In genomic region chr2:215920244-215921100, GRCh38 we compare ENCODE assay signal across 7 cellular contexts.
DNase-seq lines count a peak whose midpoint lies in the region; ATAC-seq, FAIRE-seq and TF ChIP-seq lines count a peak whose summit lies in the region.

No MANE protein-coding gene starts in this region.

- no peak overlapping the region for H3K27ac Mint-ChIP-seq in activated naive CD8-positive, alpha-beta T cell treated with anti-CD3 and anti-CD28 coated beads for 36 hours

- no peak overlapping the region for H3K4me3 Mint-ChIP-seq in activated naive CD8-positive, alpha-beta T cell treated with anti-CD3 and anti-CD28 coated beads for 36 hours

- H3K9me2 ChIP-seq in HCT116 (ENCODE audit: insufficient read depth): no peaks in the 10 kb centered on the region

- TF ChIP-seq CTCF in HCT116 (IDR thresholded peaks at IDR 0.05 in 2 of 3, conservative IDR thresholded peaks at IDR 0.05 in 1 of 3; ENCODE audit: borderline replicate concordance in 1 of 3, insufficient read depth in 1 of 3, low read depth in 2 of 3, low read length in 2 of 3) (peak; percentile 62 to 92 (median 73)), heart right ventricle (IDR thresholded peaks at IDR 0.05) (peak; percentile 67 to 92 (median 84))

- H3K9me3 Mint-ChIP-seq in activated naive CD8-positive, alpha-beta T cell treated with anti-CD3 and anti-CD28 coated beads for 36 hours: no peaks in the 10 kb centered on the region

- no peaks in the 10 kb centered on the region for H4K20me1 ChIP-seq in HCT116 (ENCODE audit: insufficient read depth)

- DNase-seq in GM12891 (ENCODE audit: insufficient read length, low spot score) (peak; percentile 39), HCT116 (ENCODE audit: low read depth, low spot score) (peak; percentile 65), M059J (ENCODE audit: low read depth) (peak; percentile 66), SJCRH30 (peak; percentile 52 to 82), heart right ventricle (peak; percentile 32 to 74), putamen (ENCODE audit: low spot score) (peak; percentile 62)
- peak; percentile 47 for DNase-seq in activated naive CD8-positive, alpha-beta T cell treated with anti-CD3 and anti-CD28 coated beads for 36 hours

- H3K9ac ChIP-seq in HCT116 (ENCODE audit: low read length): no peak overlapping the region

- intact Hi-C loops in HCT116 (cut with micrococcal nuclease) (loop anchor here (5.0 to 10.0 kb wide), 2 partner anchors 958 to 1856 kb away; no protein-coding TSS in a partner anchor), heart right ventricle (cut with DNase I) (loop anchor here in 6 of 10 donors (1.0 to 5.0 kb wide), 6 partner anchors 464 to 483 kb away; partner anchors contain the start of gene FN1 (in 1 of the 6))

- H3K4me3 ChIP-seq in HCT116 (replicated peaks in 1 of 2; ENCODE audit: low read depth in 1 of 2, low read length in 2 of 2) (no peak overlapping the region), SJCRH30 (no peak overlapping the region), heart right ventricle (no peak overlapping the region)

- RAD21 ChIA-PET in HCT116 (lab: Charles Lee; ENCODE audit: low non-redundant PET in 1 of 2, low total read pairs in 2 of 2, uncharacterized antibody in 2 of 2, unreplicated experiment in 2 of 2): no interaction called here

- H3K27ac ChIP-seq in HCT116 (ENCODE audit: low read depth, low read length): no peak overlapping the region
- H3K27ac ChIP-seq in SJCRH30: no peak overlapping the region
- H3K27ac ChIP-seq in heart right ventricle: no peak overlapping the region

- no peak overlapping the region for H2AFZ ChIP-seq in HCT116 (ENCODE audit: low read depth, low read length, poor library complexity, severe bottlenecking)

- peak; percentile 13 for FAIRE-seq in GM12891 (lab: Jason Lieb, UNC)

- no peaks in the 10 kb centered on the region for H3K79me2 ChIP-seq in HCT116 (ENCODE audit: insufficient read depth, low read length)

- no peaks in the 10 kb centered on the region for H3K36me3 ChIP-seq in HCT116 (ENCODE audit: control insufficient read depth in 1 of 2, insufficient read depth in 2 of 2, low read length in 2 of 2)
- H3K36me3 ChIP-seq in SJCRH30: no peaks in the 10 kb centered on the region
- no peaks in the 10 kb centered on the region for H3K36me3 ChIP-seq in heart right ventricle

- peak; percentile 98 for ATAC-seq in HCT116
- ATAC-seq in heart right ventricle: peak; percentile 67 to 97 (median 94)

- CTCF ChIA-PET in HCT116 (lab: Charles Lee): interaction anchor here (1.2 kb wide), 2 partner anchors 9 to 11 kb away, joined by 3 read pairs; no protein-coding TSS in a partner anchor

- H3K4me1 ChIP-seq in HCT116 (ENCODE audit: control insufficient read depth in 1 of 2, insufficient read depth in 2 of 2, low read length in 2 of 2) (peaks cover 5% of the 10 kb centered on the region in 2 experiments; a peak in 3 of 4 replicates), SJCRH30 (peaks cover 5% of the 10 kb centered on the region; the same call in 1 of the 2 replicates), heart right ventricle (peaks cover 0 to 29% (median 4%) of the 10 kb centered on the region in 9 donors)

- H3K27me3 Mint-ChIP-seq in activated naive CD8-positive, alpha-beta T cell treated with anti-CD3 and anti-CD28 coated beads for 36 hours: peaks cover 5% of the 10 kb centered on the region

- H3K4me2 ChIP-seq in HCT116 (ENCODE audit: low read length): no peak overlapping the region

- POLR2A ChIA-PET in HCT116 (lab: Charles Lee): interaction anchor here (0.6 kb wide), 1 partner anchor 1142 kb away, joined by 3 read pairs; no protein-coding TSS in a partner anchor

- no peaks in the 10 kb centered on the region for H3K4me1 Mint-ChIP-seq in activated naive CD8-positive, alpha-beta T cell treated with anti-CD3 and anti-CD28 coated beads for 36 hours

- 28 to 29% methylated on average over 8 of the region's 8 CpGs for WGBS in heart right ventricle, 2 donors

- no peaks in the 10 kb centered on the region for H3K9me3 ChIP-seq in HCT116 (ENCODE audit: control insufficient read depth in 1 of 2, insufficient read depth in 1 of 2, low read depth in 1 of 2, low read length in 2 of 2)
- H3K9me3 ChIP-seq in SJCRH30 (replicated peaks): no peaks in the 10 kb centered on the region
- H3K9me3 ChIP-seq in heart right ventricle: no peaks in the 10 kb centered on the region

- TF ChIP-seq POLR2A in GM12891 (IDR thresholded peaks at IDR 0.05; ENCODE audit: low read depth, low read length): no peak
- no peak for TF ChIP-seq POLR2A in HCT116 (IDR thresholded peaks at IDR 0.05; ENCODE audit: borderline replicate concordance, extremely low read depth, insufficient read depth, insufficient read length)

- H3K27me3 ChIP-seq in HCT116 (ENCODE audit: insufficient read depth, low read length) (no peaks in the 10 kb centered on the region), SJCRH30 (no peaks in the 10 kb centered on the region), heart right ventricle (no peaks in the 10 kb centered on the region)

- no TSS peak for BruUV-seq in HCT116 (replicated peaks; lab: Mats Ljungman, UMichigan)

- no peaks in the 10 kb centered on the region for H3K36me3 Mint-ChIP-seq in activated naive CD8-positive, alpha-beta T cell treated with anti-CD3 and anti-CD28 coated beads for 36 hours

- peak; percentile 94 for TF ChIP-seq RAD21 in HCT116 (IDR thresholded peaks at IDR 0.05; ENCODE audit: low read depth)

TF ChIP-seq in GM12891, 5 proteins besides CTCF, POLR2A, EP300 and RAD21:
- no peak for TF ChIP-seq POU2F2 (IDR thresholded peaks at IDR 0.05; ENCODE audit: low read depth, low read length)
- no peak for TF ChIP-seq SPI1 (IDR thresholded peaks at IDR 0.05; ENCODE audit: low read depth, low read length)
- no peak for TF ChIP-seq TAF1 (IDR thresholded peaks at IDR 0.05; ENCODE audit: low read depth, low read length)
- no peak for TF ChIP-seq POLR2AphosphoS5 (IDR thresholded peaks at IDR 0.05; ENCODE audit: low read depth, low read length)
- TF ChIP-seq PAX5 (IDR thresholded peaks at IDR 0.05; ENCODE audit: insufficient read depth, low read length, severe bottlenecking): no peak

TF ChIP-seq in HCT116, 20 proteins besides CTCF, POLR2A, EP300 and RAD21 (continues in another document):
- TF ChIP-seq SIN3A (IDR thresholded peaks at IDR 0.05; ENCODE audit: low read depth) (no peak), YY1 (IDR thresholded peaks at IDR 0.05; ENCODE audit: extremely low read depth, insufficient replicate concordance, low read depth, low read length) (no peak), POLR2AphosphoS5 (IDR thresholded peaks at IDR 0.05; ENCODE audit: low read depth, low read length) (no peak), SP1 (IDR thresholded peaks at IDR 0.05; ENCODE audit: low read depth) (no peak), ELF1 (IDR thresholded peaks at IDR 0.05; ENCODE audit: borderline replicate concordance, low read depth) (no peak), CBX3 (IDR thresholded peaks at IDR 0.05; ENCODE audit: low read depth) (no peak), FOSL1 (IDR thresholded peaks at IDR 0.05; ENCODE audit: low read depth) (no peak), EGR1 (IDR thresholded peaks at IDR 0.05; ENCODE audit: low read depth) (no peak), EZH2phosphoT487 (IDR thresholded peaks at IDR 0.05; ENCODE audit: borderline replicate concordance) (no peak), ZFX (IDR thresholded peaks at IDR 0.05) (no peak), CEBPB (IDR thresholded peaks at IDR 0.05; ENCODE audit: low read depth) (no peak), JUND (IDR thresholded peaks at IDR 0.05) (no peak), EZH2 (IDR thresholded peaks at IDR 0.05) (no peak)
- TF ChIP-seq, protein P1, sequence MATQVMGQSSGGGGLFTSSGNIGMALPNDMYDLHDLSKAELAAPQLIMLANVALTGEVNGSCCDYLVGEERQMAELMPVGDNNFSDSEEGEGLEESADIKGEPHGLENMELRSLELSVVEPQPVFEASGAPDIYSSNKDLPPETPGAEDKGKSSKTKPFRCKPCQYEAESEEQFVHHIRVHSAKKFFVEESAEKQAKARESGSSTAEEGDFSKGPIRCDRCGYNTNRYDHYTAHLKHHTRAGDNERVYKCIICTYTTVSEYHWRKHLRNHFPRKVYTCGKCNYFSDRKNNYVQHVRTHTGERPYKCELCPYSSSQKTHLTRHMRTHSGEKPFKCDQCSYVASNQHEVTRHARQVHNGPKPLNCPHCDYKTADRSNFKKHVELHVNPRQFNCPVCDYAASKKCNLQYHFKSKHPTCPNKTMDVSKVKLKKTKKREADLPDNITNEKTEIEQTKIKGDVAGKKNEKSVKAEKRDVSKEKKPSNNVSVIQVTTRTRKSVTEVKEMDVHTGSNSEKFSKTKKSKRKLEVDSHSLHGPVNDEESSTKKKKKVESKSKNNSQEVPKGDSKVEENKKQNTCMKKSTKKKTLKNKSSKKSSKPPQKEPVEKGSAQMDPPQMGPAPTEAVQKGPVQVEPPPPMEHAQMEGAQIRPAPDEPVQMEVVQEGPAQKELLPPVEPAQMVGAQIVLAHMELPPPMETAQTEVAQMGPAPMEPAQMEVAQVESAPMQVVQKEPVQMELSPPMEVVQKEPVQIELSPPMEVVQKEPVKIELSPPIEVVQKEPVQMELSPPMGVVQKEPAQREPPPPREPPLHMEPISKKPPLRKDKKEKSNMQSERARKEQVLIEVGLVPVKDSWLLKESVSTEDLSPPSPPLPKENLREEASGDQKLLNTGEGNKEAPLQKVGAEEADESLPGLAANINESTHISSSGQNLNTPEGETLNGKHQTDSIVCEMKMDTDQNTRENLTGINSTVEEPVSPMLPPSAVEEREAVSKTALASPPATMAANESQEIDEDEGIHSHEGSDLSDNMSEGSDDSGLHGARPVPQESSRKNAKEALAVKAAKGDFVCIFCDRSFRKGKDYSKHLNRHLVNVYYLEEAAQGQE (IDR thresholded peaks at IDR 0.05; ENCODE audit: low read depth): no peak
- TF ChIP-seq, protein P2, sequence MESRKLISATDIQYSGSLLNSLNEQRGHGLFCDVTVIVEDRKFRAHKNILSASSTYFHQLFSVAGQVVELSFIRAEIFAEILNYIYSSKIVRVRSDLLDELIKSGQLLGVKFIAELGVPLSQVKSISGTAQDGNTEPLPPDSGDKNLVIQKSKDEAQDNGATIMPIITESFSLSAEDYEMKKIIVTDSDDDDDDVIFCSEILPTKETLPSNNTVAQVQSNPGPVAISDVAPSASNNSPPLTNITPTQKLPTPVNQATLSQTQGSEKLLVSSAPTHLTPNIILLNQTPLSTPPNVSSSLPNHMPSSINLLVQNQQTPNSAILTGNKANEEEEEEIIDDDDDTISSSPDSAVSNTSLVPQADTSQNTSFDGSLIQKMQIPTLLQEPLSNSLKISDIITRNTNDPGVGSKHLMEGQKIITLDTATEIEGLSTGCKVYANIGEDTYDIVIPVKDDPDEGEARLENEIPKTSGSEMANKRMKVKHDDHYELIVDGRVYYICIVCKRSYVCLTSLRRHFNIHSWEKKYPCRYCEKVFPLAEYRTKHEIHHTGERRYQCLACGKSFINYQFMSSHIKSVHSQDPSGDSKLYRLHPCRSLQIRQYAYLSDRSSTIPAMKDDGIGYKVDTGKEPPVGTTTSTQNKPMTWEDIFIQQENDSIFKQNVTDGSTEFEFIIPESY (IDR thresholded peaks at IDR 0.05; ENCODE audit: extremely low read depth, insufficient replicate concordance, low read length): no peak
- TF ChIP-seq, protein P3, sequence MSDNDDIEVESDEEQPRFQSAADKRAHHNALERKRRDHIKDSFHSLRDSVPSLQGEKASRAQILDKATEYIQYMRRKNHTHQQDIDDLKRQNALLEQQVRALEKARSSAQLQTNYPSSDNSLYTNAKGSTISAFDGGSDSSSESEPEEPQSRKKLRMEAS (IDR thresholded peaks at IDR 0.05): no peak
